23 cellular contexts compared by ENCODE assay signal in genomic region chr3:30855390-30855789, GRCh38. TPM values are rescaled to one million over a fixed set of nuclear protein-coding genes. Genes with fewer than 3 reads are reported as not detected.
A peak's percentile ranks its signal among the peaks of the same experiment; 100 is the strongest.
DNase-seq lines count a peak whose midpoint lies in the region; ATAC-seq and TF ChIP-seq lines count a peak whose summit lies in the region.
"Had no signal": no experiment of that assay in that cellular context is flagged by ENCODE, and none has a peak within 500 bp of the region (broad histone marks: within the 10 kb centered on the region; RNA-seq: fewer than 3 reads in every experiment).

No MANE protein-coding gene starts in this region.

- H4K91ac ChIP-seq in mesenchymal stem cell (ENCODE audit: low read length) = no peak overlapping the region

- no peak overlapping the region for H3K9ac ChIP-seq in GM23248
- no peak overlapping the region for H3K9ac ChIP-seq in PC-3 (ENCODE audit: low read length)
- peak overlapping the region; percentile 65 for H3K9ac ChIP-seq in mesenchymal stem cell (ENCODE audit: low read length)

- no peak overlapping the region for H2BK12ac ChIP-seq in mesenchymal stem cell (ENCODE audit: low read length in 2 of 2)

- DNase-seq in GM23248 (peak; percentile 61), PC-3 (peak; percentile 68), epithelial cell of prostate (ENCODE audit: low read depth, low spot score) (peak; percentile 27), mesenchymal stem cell (no peak), occipital lobe (lab: John Stamatoyannopoulos, UW) (no peak)
- DNase-seq in activated CD4-positive, alpha-beta T cell treated with anti-CD3 and anti-CD28 coated beads for 1 hour = no peak
- DNase-seq: activated CD8-positive, alpha-beta memory T cell treated with anti-CD3 and anti-CD28 coated beads, Interleukin-2, amount 50 U/mL, for 4 hours; AML-193; aorta; CD4-positive, alpha-beta memory T cell; GF-D8; HFFc6; IMR-90; kidney glomerular epithelial cell; NCI-H1105 treated with DMSO at 0.1 percent for 48 hours; NCI-H2029 treated with DMSO at 0.1 percent for 48 hours; NK-92 treated with Interleukin-12 subunit alpha and Interleukin-12 subunit beta, amount 100 ng/mL, for 24 hours; trophoblast cell had no signal

- no peak overlapping the region for H2BK15ac ChIP-seq in mesenchymal stem cell (ENCODE audit: low read depth, poor library complexity, severe bottlenecking)

- no peaks in the 10 kb centered on the region for H3K79me1 ChIP-seq in mesenchymal stem cell (replicated peaks; ENCODE audit: low read length, poor library complexity, severe bottlenecking)

- H3K18ac ChIP-seq in mesenchymal stem cell (ENCODE audit: low read depth in 1 of 2, low read length in 2 of 2) = no peak overlapping the region

- H3K4me3 ChIP-seq in GM23248 = no peak overlapping the region
- no peak overlapping the region for H3K4me3 ChIP-seq in PC-3 (ENCODE audit: low read length)
- no peak overlapping the region for H3K4me3 ChIP-seq in mesenchymal stem cell (ENCODE audit: insufficient read depth in 1 of 2, low read depth in 1 of 2, low read length in 2 of 2)
- H3K4me3 ChIP-seq: prostate gland had no signal

- CTCF ChIA-PET in PC-3 (lab: Charles Lee) = interaction anchor here (0.6 kb wide), 2 partner anchors 78 to 134 kb away, joined by 3 read pairs; no protein-coding TSS in a partner anchor

- H4K20me1 ChIP-seq in GM23248 (ENCODE audit: insufficient read depth) (no peaks in the 10 kb centered on the region), PC-3 (ENCODE audit: low read length) (no peaks in the 10 kb centered on the region)

- H3K9me3 ChIP-seq in GM23248 (ENCODE audit: low read depth) (no peaks in the 10 kb centered on the region), PC-3 (ENCODE audit: low read length) (no peaks in the 10 kb centered on the region), mesenchymal stem cell (ENCODE audit: control insufficient read depth, low read length) (no peaks in the 10 kb centered on the region)
- H3K9me3 ChIP-seq: prostate gland had no signal

- H2AFZ ChIP-seq in GM23248 = no peak overlapping the region
- H2AFZ ChIP-seq in PC-3 (ENCODE audit: low read length) = no peak overlapping the region
- no peak overlapping the region for H2AFZ ChIP-seq in mesenchymal stem cell (ENCODE audit: low read depth, low read length)

- H3K27me3 ChIP-seq in GM23248 (replicated peaks; ENCODE audit: insufficient read depth) (no peaks in the 10 kb centered on the region), PC-3 (ENCODE audit: low read length) (no peaks in the 10 kb centered on the region), mesenchymal stem cell (ENCODE audit: control insufficient read depth in 1 of 2, insufficient read depth in 1 of 2, low read length in 2 of 2) (peaks cover 0 to 12% of the 10 kb centered on the region in 2 experiments)

- H3K4me2 ChIP-seq in GM23248 (ENCODE audit: unreplicated experiment) (peak overlapping the region; percentile 32), PC-3 (ENCODE audit: low read length) (no peak overlapping the region), mesenchymal stem cell (ENCODE audit: low read length, poor library complexity, severe bottlenecking) (no peak overlapping the region)

- H3K79me2 ChIP-seq in GM23248 (ENCODE audit: insufficient read depth) = no peaks in the 10 kb centered on the region
- no peaks in the 10 kb centered on the region for H3K79me2 ChIP-seq in PC-3 (ENCODE audit: low read length)

- H2AK5ac ChIP-seq in mesenchymal stem cell (ENCODE audit: low read length, severe bottlenecking) = no peak overlapping the region

- H3K23ac ChIP-seq in mesenchymal stem cell (ENCODE audit: low read length in 2 of 2) = no peak overlapping the region

- H4K8ac ChIP-seq in mesenchymal stem cell (ENCODE audit: low read length) = no peak overlapping the region

- BruUV-seq in PC-3 (replicated peaks; lab: Mats Ljungman, UMichigan) = no TSS peak

- H3F3A ChIP-seq in GM23248 (ENCODE audit: insufficient read depth) (no peaks in the 10 kb centered on the region), PC-3 (ENCODE audit: low read length, unreplicated experiment) (no peaks in the 10 kb centered on the region)

- in situ Hi-C loops in GM23248 (cut with MboI) = no loop called here

- no peak overlapping the region for H2BK120ac ChIP-seq in mesenchymal stem cell (ENCODE audit: low read depth, low read length)

- no peak overlapping the region for H2BK5ac ChIP-seq in mesenchymal stem cell (ENCODE audit: low read depth, low read length, poor library complexity, severe bottlenecking)

- H3K36me3 ChIP-seq in GM23248 (ENCODE audit: low read depth) (no peaks in the 10 kb centered on the region), PC-3 (ENCODE audit: low read depth, low read length) (no peaks in the 10 kb centered on the region), mesenchymal stem cell (ENCODE audit: control insufficient read depth in 1 of 2, insufficient read depth in 2 of 2, low read depth in 1 of 2, low read length in 2 of 2) (no peaks in the 10 kb centered on the region)
- H3K36me3 ChIP-seq: prostate gland had no signal

- POLR2A ChIA-PET in PC-3 (lab: Charles Lee; ENCODE audit: unreplicated experiment) = no interaction called here

- no peak overlapping the region for H3K14ac ChIP-seq in mesenchymal stem cell (ENCODE audit: low read length in 2 of 2)

- ATAC-seq in PC-3 (peak; percentile 98), GM19467 (IDR thresholded peaks at IDR 0.05; ENCODE audit: unreplicated experiment) (no peak)
- ATAC-seq: activated naive CD4-positive, alpha-beta T cell treated with anti-CD3 and anti-CD28 coated beads, Interleukin-2, amount 50 U/mL, for 72 hours had no signal

- H3K9me2 ChIP-seq in GM23248 (ENCODE audit: insufficient read depth) = no peaks in the 10 kb centered on the region
- no peaks in the 10 kb centered on the region for H3K9me2 ChIP-seq in PC-3 (replicated peaks; ENCODE audit: low read length)

- H3K4me1 ChIP-seq in GM23248 (ENCODE audit: insufficient read depth) (peaks cover 12% of the 10 kb centered on the region), PC-3 (ENCODE audit: insufficient read depth, low read length) (peaks cover 11% of the 10 kb centered on the region; the same call in 1 of the 2 replicates), mesenchymal stem cell (ENCODE audit: control insufficient read depth, insufficient read depth, low read depth, low read length) (no peaks in the 10 kb centered on the region)
- H3K4me1 ChIP-seq: prostate gland had no signal

- H3K27ac ChIP-seq in GM23248 = no peak overlapping the region
- no peak overlapping the region for H3K27ac ChIP-seq in PC-3 (ENCODE audit: low read length)
- H3K27ac ChIP-seq in epithelial cell of prostate = no peak overlapping the region
- no peak overlapping the region for H3K27ac ChIP-seq in mesenchymal stem cell (ENCODE audit: low read length, poor library complexity, severe bottlenecking)
- H3K27ac ChIP-seq: prostate gland had no signal

- 35 to 38% methylated on average over 4 of the region's 4 CpGs for WGBS in GM23248 (ENCODE audit: low coverage in 1 of 2, low lambda C conversion rate in 2 of 2, missing lambda C conversion rate in 2 of 2), 2 experiments
- WGBS in mesenchymal stem cell = 96% methylated on average over 3 of the region's 4 CpGs

- no peak overlapping the region for H3K4ac ChIP-seq in mesenchymal stem cell (ENCODE audit: low read depth in 1 of 2, low read length in 2 of 2)

- TF ChIP-seq CTCF in PC-3 (conservative IDR thresholded peaks at IDR 0.05; ENCODE audit: low read depth, low read length) = no peak

- intact Hi-C loops in PC-3 (cut with micrococcal nuclease) = no loop called here

RNA-seq across cellular contexts. Expression of gene GADL1, which starts 39.1 kb away (rescaled TPM):
- total RNA-seq in GM23248 (2014; rRNA removed; shearing (Covaris generic)) = 0.13 TPM in 1 of 2 replicates, not detected in the other
- not detected in 2 replicates for polyA plus RNA-seq in GM23248 (2016; fragmentation: Nextera tagmentation; extraction: Ambion mirVana)
- not detected in 2 replicates for total RNA-seq in PC-3 (2014; rRNA removed)
- 0.03 TPM for polyA plus RNA-seq in mesenchymal stem cell (2013, experiment 1 of 2)
- polyA plus RNA-seq in mesenchymal stem cell (2013, experiment 2 of 2) = 0.01 TPM
- total RNA-seq in occipital lobe = 0.47 TPM
- total RNA-seq: activated naive CD4-positive, alpha-beta T cell treated with anti-CD3 and anti-CD28 coated beads, Interleukin-2, amount 50 U/mL, for 72 hours; CD4-positive, alpha-beta memory T cell; HFFc6; IMR-90; lung microvascular endothelial cell; NCI-H460; prostate gland had no signal
- polyA plus RNA-seq: CD4-positive, alpha-beta memory T cell; IMR-90 had no signal

Comparison
In these comparisons a context has a peak if more than half of its experiments do, and no peak if none do; other contexts are left out.
1. DNase-seq: peak in GM23248 (single experiment), PC-3 (single experiment) and epithelial cell of prostate (single experiment); none in mesenchymal stem cell (single experiment), occipital lobe (single experiment) and activated CD4-positive, alpha-beta T cell treated with anti-CD3 and anti-CD28 coated beads for 1 hour (single experiment).